In genomic region chr9:126696091-126696763, GRCh38 we compare ENCODE assay signal across 19 cellular contexts.
DNase-seq lines count a peak whose midpoint lies in the region; ATAC-seq, FAIRE-seq and TF ChIP-seq lines count a peak whose summit lies in the region.
"Had no signal": no experiment of that assay in that cellular context is flagged by ENCODE, and none has a peak within 500 bp of the region (broad histone marks: within the 10 kb centered on the region; RNA-seq: fewer than 3 reads in every experiment).

No MANE protein-coding gene starts in this region.

- no peaks in the 10 kb centered on the region for H3K27me3 ChIP-seq in WERI-Rb-1 (ENCODE audit: insufficient read depth, low read depth, severe bottlenecking)
- H3K27me3 ChIP-seq in spleen (replicated peaks in 1 of 7) = peaks cover 0 to 45% (median 0%) of the 10 kb centered on the region in 7 donors

- ATAC-seq in activated CD4-positive, CD25-positive, alpha-beta regulatory T cell treated with anti-CD3 and anti-CD28 coated beads, Interleukin-2, amount 50 U/mL, for 24 hours = no peak
- ATAC-seq in GM21529 (IDR thresholded peaks at IDR 0.05; ENCODE audit: unreplicated experiment) (no peak), GM19023 (IDR thresholded peaks at IDR 0.05; ENCODE audit: unreplicated experiment) (no peak)

- no peak overlapping the region for H3K9ac ChIP-seq in kidney (ENCODE audit: low read length in 2 of 2)

- no peaks in the 10 kb centered on the region for H3K4me1 ChIP-seq in kidney (ENCODE audit: control insufficient read depth in 1 of 2, insufficient read depth in 1 of 2, low read depth in 1 of 2, low read length in 2 of 2)
- H3K4me1 ChIP-seq in spleen = no peaks in the 10 kb centered on the region
- H3K4me1 ChIP-seq: HAP-1 had no signal

- H3K9me3 ChIP-seq in WERI-Rb-1 (ENCODE audit: severe bottlenecking) (no peaks in the 10 kb centered on the region), kidney (ENCODE audit: control insufficient read depth in 1 of 2, low read length in 2 of 2) (no peaks in the 10 kb centered on the region), spleen (no peaks in the 10 kb centered on the region)
- H3K9me3 ChIP-seq: HAP-1 had no signal

- peak; percentile 29 for DNase-seq in activated CD4-positive, CD25-positive, alpha-beta regulatory T cell treated with anti-CD3 and anti-CD28 coated beads, Interleukin-2, amount 50 U/mL, for 72 hours
- DNase-seq in WERI-Rb-1 (peak; percentile 6), kidney (peak; percentile 70), spleen (peak; percentile 70)
- DNase-seq in stimulated activated CD4-positive, alpha-beta T cell treated with anti-CD3 and anti-CD28 coated beads, Interleukin-4, amount 100 ng/mL, for 1 hour = no peak
- DNase-seq: DND-41, NCI-H1105, NCI-H1694, NCI-H2107, NCI-H2227 treated with DMSO at 0.1 percent for 48 hours, NCI-H526, SHP77 treated with DMSO at 0.1 percent for 48 hours had no signal

- no peak for FAIRE-seq in kidney (lab: Jason Lieb, UNC)
- FAIRE-seq: G401.6, GM18507, RCC 7860 had no signal

- no peak for TF ChIP-seq CTCF in WERI-Rb-1 (IDR thresholded peaks at IDR 0.05; ENCODE audit: low read depth, low read length)
- no peak for TF ChIP-seq CTCF in kidney (IDR thresholded peaks at IDR 0.05; ENCODE audit: borderline replicate concordance, extremely low read depth, insufficient read depth)
- TF ChIP-seq CTCF in spleen (IDR thresholded peaks at IDR 0.05 in 8 of 11, conservative IDR thresholded peaks at IDR 0.05 in 3 of 11) = no peak

- no peak for TF ChIP-seq POLR2A in spleen (IDR thresholded peaks at IDR 0.05)

- H3K36me3 ChIP-seq in WERI-Rb-1 (no peaks in the 10 kb centered on the region), kidney (ENCODE audit: control insufficient read depth in 1 of 2, insufficient read depth in 2 of 2, low read length in 2 of 2) (no peaks in the 10 kb centered on the region), spleen (no peaks in the 10 kb centered on the region)
- H3K36me3 ChIP-seq: HAP-1 had no signal

- H3K27ac ChIP-seq in WERI-Rb-1 = no peak overlapping the region
- H3K27ac ChIP-seq in kidney (ENCODE audit: low read depth in 2 of 2, low read length in 2 of 2) = no peak overlapping the region
- H3K27ac ChIP-seq in spleen = no peak overlapping the region

- H3K4me3 ChIP-seq in WERI-Rb-1 (ENCODE audit: low read depth, low read length) (no peak overlapping the region), kidney (ENCODE audit: low read length in 2 of 2) (no peak overlapping the region), spleen (no peak overlapping the region)
- H3K4me3 ChIP-seq: HAP-1 had no signal

- WGBS in spleen, 5 donors = 82 to 95% (median 84%) methylated on average over 15 to 28 of the region's 28 CpGs

- intact Hi-C loops in kidney (cut with DNase I) (no loop called here), spleen (cut with DNase I; ENCODE audit: low total_unique reads) (no loop called here)
